ENCODE assay signal across 18 cellular contexts in the genomic region with DNA sequence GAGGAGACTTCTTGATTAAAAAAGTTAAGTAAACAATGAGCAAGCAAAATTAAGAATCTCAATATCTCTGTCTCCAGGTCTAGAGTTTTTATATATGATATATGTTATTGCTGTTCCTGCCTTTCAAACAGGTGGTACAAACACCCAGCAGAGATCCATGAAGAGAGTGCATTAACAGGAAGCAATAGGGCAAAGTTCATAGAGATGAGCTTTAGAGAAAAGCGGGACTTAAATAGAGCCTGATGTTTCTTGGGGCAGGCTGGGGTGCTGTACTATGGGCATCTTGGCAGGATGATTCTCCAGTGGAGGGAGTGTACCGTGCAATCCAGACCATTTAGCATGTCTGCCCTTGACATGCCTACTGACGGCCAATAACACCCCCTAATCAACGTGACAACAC. TPM values are rescaled to one million over a fixed set of nuclear protein-coding genes. Genes with fewer than 3 reads are reported as not detected.
A peak's percentile ranks its signal among the peaks of the same experiment; 100 is the strongest.
DNase-seq lines count a peak whose midpoint lies in the region; ATAC-seq, FAIRE-seq and TF ChIP-seq lines count a peak whose summit lies in the region.
"Had no signal": no experiment of that assay in that cellular context is flagged by ENCODE, and none has a peak within 500 bp of the region (broad histone marks: within the 10 kb centered on the region; RNA-seq: fewer than 3 reads in every experiment).

No MANE protein-coding gene starts in this region.

- H3K4me1 Mint-ChIP-seq in CD14-positive monocyte (peaks cover 95% of the 10 kb centered on the region), osteocyte (ENCODE audit: unreplicated experiment) (peaks cover 72% of the 10 kb centered on the region)

- peak overlapping the region; percentile 85 to 96 (median 91) for H3K27ac Mint-ChIP-seq in CD14-positive monocyte
- H3K27ac Mint-ChIP-seq in osteocyte (ENCODE audit: unreplicated experiment) = peak overlapping the region; percentile 44

- H3K9me2 ChIP-seq in Loucy (replicated peaks; ENCODE audit: low read depth, low read length) = no peaks in the 10 kb centered on the region

- POLR2A ChIA-PET in HepG2 (lab: Yijun Ruan, JAX) = interaction anchor here (0.6 kb wide), 1 partner anchor 144 kb away, joined by 3 read pairs; no protein-coding TSS in a partner anchor

- H3K27me3 Mint-ChIP-seq in CD14-positive monocyte (ENCODE audit: low read depth in 3 of 3) (peaks cover 0 to 2% (median 0%) of the 10 kb centered on the region in 3 donors), osteocyte (ENCODE audit: unreplicated experiment) (no peaks in the 10 kb centered on the region)
- H3K27me3 Mint-ChIP-seq: activated naive CD4-positive, alpha-beta T cell treated with anti-CD3 and anti-CD28 coated beads, Interleukin-2, amount 50 U/mL, for 24 hours had no signal

- CTCF ChIA-PET in HepG2 (lab: Yijun Ruan, JAX; ENCODE audit: low intra/inter-chr PET ratio, low total read pairs) = no interaction called here

- TF ChIP-seq CTCF in CD14-positive monocyte (IDR thresholded peaks at IDR 0.05) = no peak
- TF ChIP-seq CTCF in Loucy (conservative IDR thresholded peaks at IDR 0.05; ENCODE audit: low read length) = no peak
- no peak for TF ChIP-seq CTCF in HepG2 (CRISPR knock-in tag; IDR thresholded peaks at IDR 0.05)
- TF ChIP-seq CTCF in osteocyte (IDR thresholded peaks at IDR 0.05) = no peak
- no peak for TF ChIP-seq CTCF in mucosa of descending colon (IDR thresholded peaks at IDR 0.05)

- no peak for TF ChIP-seq RAD21 in HepG2 (CRISPR knock-in tag; IDR thresholded peaks at IDR 0.05)

- BruUV-seq in HepG2 (replicated peaks; lab: Mats Ljungman, UMichigan) = no TSS peak

- TF ChIP-seq EP300 in HepG2 (IDR thresholded peaks at IDR 0.05; ENCODE audit: low read depth in 2 of 2, low read length in 2 of 2) (no peak), HepG2 (CRISPR knock-in tag; IDR thresholded peaks at IDR 0.05; ENCODE audit: borderline replicate concordance) (no peak)

- DNase-seq in CD14-positive monocyte (ENCODE audit: low spot score) (no peak), HepG2 (ENCODE audit: low spot score) (no peak), osteocyte (ENCODE audit: extremely low spot score, unreplicated experiment) (no peak), GM19240 (ENCODE audit: insufficient read length, low spot score) (no peak), mucosa of descending colon (no peak)
- DNase-seq: activated CD8-positive, alpha-beta memory T cell treated with anti-CD3 and anti-CD28 coated beads for 24 hours; foreskin fibroblast; hippocampal formation; NCI-H1092; NCI-H2029 treated with DMSO at 0.1 percent for 48 hours; NCI-H446; PC-9; SIG-M5; substantia nigra had no signal

- FAIRE-seq in HepG2 (lab: Jason Lieb, UNC) = no peak

- intact Hi-C loops in CD14-positive monocyte (cut with micrococcal nuclease) (loop anchor here in 1 of 2 donors (2.0 kb wide), 1 partner anchor 46 kb away; no protein-coding TSS in a partner anchor), HepG2 (cut with micrococcal nuclease; ENCODE audit: unreplicated experiment) (loop anchor here (5.0 kb wide), 1 partner anchor 63 kb away; no protein-coding TSS in a partner anchor), mucosa of descending colon (cut with DNase I, micrococcal nuclease) (no loop called here)

- no peak for TF ChIP-seq POLR2A in HepG2 (IDR thresholded peaks at IDR 0.05; ENCODE audit: insufficient read depth in 1 of 2, low read depth in 2 of 2, low read length in 2 of 2)

- H3K27me3 ChIP-seq in Loucy (ENCODE audit: insufficient read depth, low read length, poor library complexity, severe bottlenecking) (no peaks in the 10 kb centered on the region), HepG2 (ENCODE audit: control insufficient read depth in 1 of 2, insufficient read depth in 2 of 2, low read length in 2 of 2) (no peaks in the 10 kb centered on the region)

- H3K4me3 ChIP-seq in Loucy (ENCODE audit: low read length, poor library complexity, severe bottlenecking) = peak overlapping the region; percentile 60
- no peak overlapping the region for H3K4me3 ChIP-seq in HepG2 (replicated peaks in 1 of 3; ENCODE audit: insufficient read depth in 1 of 3, low read depth in 2 of 3, low read length in 3 of 3)
- no peak overlapping the region for H3K4me3 ChIP-seq in mucosa of descending colon
- H3K4me3 ChIP-seq: PC-9 had no signal

- H4K20me1 ChIP-seq in Loucy (ENCODE audit: insufficient read depth, low read length, poor library complexity, severe bottlenecking) (peaks cover 98% of the 10 kb centered on the region), HepG2 (ENCODE audit: insufficient read depth, low read length) (peaks cover 80% of the 10 kb centered on the region)

- H3K9ac ChIP-seq in Loucy (ENCODE audit: low read depth, low read length, poor library complexity, severe bottlenecking) (no peak overlapping the region), HepG2 (ENCODE audit: insufficient read depth, low read depth, low read length) (no peak overlapping the region)

- H3K4me2 ChIP-seq in Loucy (ENCODE audit: low read depth, low read length, poor library complexity, severe bottlenecking) (peak overlapping the region; percentile 84), HepG2 (ENCODE audit: low read depth, low read length) (peak overlapping the region; percentile 59)
- H3K4me2 ChIP-seq: PC-9 had no signal

- H3K9me3 ChIP-seq in Loucy (ENCODE audit: insufficient read depth, low read depth, low read length) (no peaks in the 10 kb centered on the region), HepG2 (ENCODE audit: low read length) (no peaks in the 10 kb centered on the region), mucosa of descending colon (no peaks in the 10 kb centered on the region)

- H3K4me1 ChIP-seq in Loucy (ENCODE audit: insufficient read depth, low read length, poor library complexity, severe bottlenecking) = peaks cover 71% of the 10 kb centered on the region
- H3K4me1 ChIP-seq in HepG2 (ENCODE audit: insufficient read depth, low read length) = peaks cover 95% of the 10 kb centered on the region
- H3K4me1 ChIP-seq in mucosa of descending colon (ENCODE audit: low read depth) = peaks cover 46% of the 10 kb centered on the region

- in situ Hi-C loops in HepG2 (cut with HindIII; ENCODE audit: extremely low pct_ligation_motif_present, low pct_unique_long_range_greater_than_20kb) = no loop called here

- H3F3A ChIP-seq in Loucy (ENCODE audit: low read depth) = no peaks in the 10 kb centered on the region

- ATAC-seq in HepG2 (no peak), mucosa of descending colon (no peak), HG03342 (IDR thresholded peaks at IDR 0.05; ENCODE audit: unreplicated experiment) (no peak)

- H3K36me3 Mint-ChIP-seq in CD14-positive monocyte = peaks cover 5 to 15% of the 10 kb centered on the region in 2 donors
- peaks cover 2% of the 10 kb centered on the region for H3K36me3 Mint-ChIP-seq in osteocyte (ENCODE audit: unreplicated experiment)

- peaks cover 98% of the 10 kb centered on the region for H3K79me2 ChIP-seq in Loucy (ENCODE audit: insufficient read depth, low read length)
- peaks cover 97% of the 10 kb centered on the region for H3K79me2 ChIP-seq in HepG2 (ENCODE audit: insufficient read depth, low read length)

- no peak overlapping the region for H3K27ac ChIP-seq in HepG2 (ENCODE audit: extremely low read length, insufficient read depth, low read length)
- H3K27ac ChIP-seq: PC-9 had no signal

- H3K9me3 Mint-ChIP-seq in CD14-positive monocyte = no peaks in the 10 kb centered on the region
- no peaks in the 10 kb centered on the region for H3K9me3 Mint-ChIP-seq in osteocyte (ENCODE audit: unreplicated experiment)
- H3K9me3 Mint-ChIP-seq: activated naive CD4-positive, alpha-beta T cell treated with anti-CD3 and anti-CD28 coated beads, Interleukin-2, amount 50 U/mL, for 24 hours; activated T-helper 1 cell treated with anti-CD3 and anti-CD28 coated beads, Interleukin-12 subunit alpha, Interleukin-12 subunit beta, Interleukin-2, Interleukin-4 antibody, amounts not matched to agents 30 ng/mL and 10 ng/mL and 1 ng/mL, durations not matched to agents 14 hours and 24 hours and 36 hours had no signal

- H3K4me3 Mint-ChIP-seq in CD14-positive monocyte (no peak overlapping the region), osteocyte (ENCODE audit: unreplicated experiment) (no peak overlapping the region)
- H3K4me3 Mint-ChIP-seq: activated T-helper 1 cell treated with anti-CD3 and anti-CD28 coated beads, Interleukin-12 subunit alpha, Interleukin-12 subunit beta, Interleukin-2, Interleukin-4 antibody, amounts not matched to agents 30 ng/mL and 10 ng/mL and 1 ng/mL, durations not matched to agents 14 hours and 24 hours and 36 hours had no signal

- WGBS in HepG2 (ENCODE audit: low lambda C conversion rate) = 69% methylated on average over 4 of the region's 4 CpGs

- no peak overlapping the region for H2AFZ ChIP-seq in Loucy (ENCODE audit: low read length)
- no peak overlapping the region for H2AFZ ChIP-seq in HepG2 (ENCODE audit: low read length)
- H2AFZ ChIP-seq: PC-9 had no signal

- H3K36me3 ChIP-seq in Loucy (ENCODE audit: insufficient read depth, low read length) (no peaks in the 10 kb centered on the region), HepG2 (replicated peaks in 1 of 2; ENCODE audit: control insufficient read depth in 1 of 2, insufficient read depth in 2 of 2, low read length in 2 of 2) (peaks cover 0 to 3% of the 10 kb centered on the region in 2 experiments; a peak in 2 of 5 replicates), mucosa of descending colon (ENCODE audit: low read depth) (no peaks in the 10 kb centered on the region)

RNA-seq across cellular contexts. Expression of gene MAPK1, which starts 6.8 kb away (rescaled TPM):
- polyA plus RNA-seq in CD14-positive monocyte (100 to 1,000 TPM; 118 to 148 TPM), HepG2 (2011; rRNA removed) (92.7 and 114 TPM in 2 replicates)
- total RNA-seq in HepG2 (2016; rRNA removed; fragmentation: Illumina TruSeq; extraction: Trizol) (107 and 154 TPM in 2 replicates), osteocyte (154 and 159 TPM in 2 replicates), mucosa of descending colon (100 to 1,000 TPM; 126 to 131 (median 127) TPM)
- total RNA-seq in HepG2 (2016; cell fraction: cytosol; rRNA removed; fragmentation: Illumina TruSeq; extraction: Trizol; ENCODE audit: low read depth) = 39.6 and 40.0 TPM in 2 replicates
- 109 and 140 TPM in 2 replicates for total RNA-seq in HepG2 (2016; cell fraction: insoluble cytoplasmic fraction; rRNA removed; fragmentation: Illumina TruSeq; extraction: Trizol)
- total RNA-seq in HepG2 (2016; cell fraction: membrane; rRNA removed; fragmentation: Illumina TruSeq; extraction: Trizol) = 33.8 and 38.8 TPM in 2 replicates
- 42.1 and 45.3 TPM in 2 replicates for total RNA-seq in HepG2 (2016; cell fraction: nucleus; rRNA removed; fragmentation: Illumina TruSeq; extraction: Trizol)
- 31.9 and 48.7 TPM in 2 replicates for polyA plus RNA-seq in HepG2 (2011; cell fraction: cytosol; rRNA removed)
- 24.0 TPM in 2 replicates for polyA plus RNA-seq in HepG2 (2011; cell fraction: nucleus; rRNA removed)
- polyA plus RNA-seq in HepG2 (2012) = 75.2 and 78.0 TPM in 2 replicates
- polyA plus RNA-seq in HepG2 (2016; cell fraction: cytosol; fragmentation: Illumina TruSeq; extraction: Trizol; ENCODE audit: low read depth) = 5.4 and 6.7 TPM in 2 replicates
- polyA plus RNA-seq in HepG2 (2016; cell fraction: insoluble cytoplasmic fraction; fragmentation: Illumina TruSeq; extraction: Trizol; ENCODE audit: low read depth) = 98.7 and 119 TPM in 2 replicates
- polyA plus RNA-seq in HepG2 (2016; cell fraction: membrane; fragmentation: Illumina TruSeq; extraction: Trizol; ENCODE audit: low read depth) = 10.3 and 16.3 TPM in 2 replicates
- polyA plus RNA-seq in HepG2 (2016; cell fraction: nucleus; fragmentation: Illumina TruSeq; extraction: Trizol; ENCODE audit: insufficient read depth, low read depth) = 43.1 and 52.9 TPM in 2 replicates
- polyA minus RNA-seq in HepG2 (2011; rRNA and poly(A)+ RNA removed; ENCODE audit: low replicate concordance) = 51.6 and 79.2 TPM in 2 replicates
- polyA minus RNA-seq in HepG2 (2011; cell fraction: cytosol; rRNA and poly(A)+ RNA removed) = 36.6 and 37.6 TPM in 2 replicates
- polyA minus RNA-seq in HepG2 (2011; cell fraction: nucleus; rRNA and poly(A)+ RNA removed) = 25.8 and 27.6 TPM in 2 replicates
